Comparison of ENCODE assay signal across 9 cellular contexts in genomic region chr16:72939247-72939646, GRCh38.
DNase-seq lines count a peak whose midpoint lies in the region; ATAC-seq, FAIRE-seq and TF ChIP-seq lines count a peak whose summit lies in the region.
"Had no signal": no experiment of that assay in that cellular context is flagged by ENCODE, and none has a peak within 500 bp of the region (broad histone marks: within the 10 kb centered on the region; RNA-seq: fewer than 3 reads in every experiment).

No MANE protein-coding gene starts in this region.

- peak; percentile 25 for DNase-seq in HFFc6
- no peak for DNase-seq in dorsolateral prefrontal cortex
- DNase-seq in suprapubic skin (ENCODE audit: low spot score in 2 of 2), result peak in 1 of 2 donors; percentile 60
- DNase-seq in CD4-positive, alpha-beta memory T cell, result no peak
- no peak for DNase-seq in D721Med (ENCODE audit: insufficient read length, low spot score)
- DNase-seq: activated B cell treated with CpG ODN at 0.5 μM for 24 hours had no signal

- no peak for TF ChIP-seq RAD21 in liver (IDR thresholded peaks at IDR 0.05)

- TF ChIP-seq CTCF in HFFc6 (IDR thresholded peaks at IDR 0.05), result peak; percentile 49
- TF ChIP-seq CTCF in dorsolateral prefrontal cortex (IDR thresholded peaks at IDR 0.05 in 54 of 56, conservative IDR thresholded peaks at IDR 0.05 in 2 of 56; ENCODE audit: low read depth in 1 of 56, partially characterized antibody in 56 of 56), result peak in 45 of 56 donors; percentile 12 to 60 (median 34)
- no peak for TF ChIP-seq CTCF in liver (IDR thresholded peaks at IDR 0.05; ENCODE audit: low read depth, low read length, missing input control)
- TF ChIP-seq CTCF in suprapubic skin (IDR thresholded peaks at IDR 0.05), result no peak
- TF ChIP-seq CTCF in D721Med (IDR thresholded peaks at IDR 0.05; ENCODE audit: insufficient read depth, missing control alignments), result no peak

- H3K4me3 ChIP-seq in dorsolateral prefrontal cortex, result peak overlapping the region in 11 of 59 donors; percentile 3 to 36 (median 16)
- H3K4me3 ChIP-seq in liver (ENCODE audit: low read depth in 1 of 3, low read length in 3 of 3), result no peak overlapping the region
- no peak overlapping the region for H3K4me3 ChIP-seq in suprapubic skin
- no peak overlapping the region for H3K4me3 ChIP-seq in CD4-positive, alpha-beta memory T cell (ENCODE audit: low read length in 2 of 2)

- H3K27ac Mint-ChIP-seq in HFFc6, result peak overlapping the region; percentile 90
- no peak overlapping the region for H3K27ac Mint-ChIP-seq in CD4-positive, alpha-beta memory T cell
- H3K27ac Mint-ChIP-seq: activated B cell treated with CpG ODN at 0.5 μM for 24 hours had no signal

- intact Hi-C loops in dorsolateral prefrontal cortex (cut with DNase I), result loop anchor here in 1 of 2 donors (5.0 kb wide), 1 partner anchor 108 kb away; the partner anchor contains the start of gene ZFHX3
- intact Hi-C loops in CD4-positive, alpha-beta memory T cell (cut with micrococcal nuclease), result no loop called here

- no peak for TF ChIP-seq EP300 in suprapubic skin (IDR thresholded peaks at IDR 0.05)

- H3K27me3 ChIP-seq in dorsolateral prefrontal cortex (no peaks in the 10 kb centered on the region), liver (ENCODE audit: control insufficient read depth in 4 of 4, insufficient read depth in 4 of 4, low read length in 3 of 4) (no peaks in the 10 kb centered on the region), suprapubic skin (no peaks in the 10 kb centered on the region)
- H3K27me3 ChIP-seq in CD4-positive, alpha-beta memory T cell (ENCODE audit: insufficient read depth, low read length), result no peaks in the 10 kb centered on the region

- peak overlapping the region; percentile 79 for H3K4me3 Mint-ChIP-seq in HFFc6
- no peak overlapping the region for H3K4me3 Mint-ChIP-seq in CD4-positive, alpha-beta memory T cell
- H3K4me3 Mint-ChIP-seq: activated B cell treated with CpG ODN at 0.5 μM for 24 hours had no signal

- ATAC-seq in GM18861 (IDR thresholded peaks at IDR 0.05; ENCODE audit: unreplicated experiment) (no peak), HG02884 (IDR thresholded peaks at IDR 0.05; ENCODE audit: unreplicated experiment) (no peak)

- no peak overlapping the region for H3K9ac ChIP-seq in liver (ENCODE audit: low read depth in 1 of 2, low read length in 2 of 2)

- H3K36me3 Mint-ChIP-seq in HFFc6 (ENCODE audit: low read depth), result peaks cover 13% of the 10 kb centered on the region
- no peaks in the 10 kb centered on the region for H3K36me3 Mint-ChIP-seq in CD4-positive, alpha-beta memory T cell

- no peak for TF ChIP-seq POLR2A in suprapubic skin (IDR thresholded peaks at IDR 0.05)

- POLR2A ChIA-PET in CD4-positive, alpha-beta memory T cell (lab: Charles Lee; ENCODE audit: partially characterized antibody), result no interaction called here

- H3K4me1 ChIP-seq in liver (ENCODE audit: control insufficient read depth in 4 of 4, insufficient read depth in 4 of 4, low read length in 3 of 4) (peaks cover 0 to 13% (median 6%) of the 10 kb centered on the region in 4 donors), suprapubic skin (peaks cover 38% of the 10 kb centered on the region)
- H3K4me1 ChIP-seq in CD4-positive, alpha-beta memory T cell (ENCODE audit: insufficient read depth, low read length), result no peaks in the 10 kb centered on the region

- H3K36me3 ChIP-seq in liver (ENCODE audit: control insufficient read depth in 4 of 4, insufficient read depth in 3 of 4, low read depth in 1 of 4, low read length in 3 of 4), result peaks cover 0 to 2% (median 0%) of the 10 kb centered on the region in 4 donors
- no peaks in the 10 kb centered on the region for H3K36me3 ChIP-seq in suprapubic skin
- no peaks in the 10 kb centered on the region for H3K36me3 ChIP-seq in CD4-positive, alpha-beta memory T cell (ENCODE audit: insufficient read depth, low read length)

- H3K9me3 ChIP-seq in liver (ENCODE audit: control insufficient read depth in 4 of 4, low read length in 3 of 4), result no peaks in the 10 kb centered on the region
- H3K9me3 ChIP-seq in suprapubic skin, result no peaks in the 10 kb centered on the region
- H3K9me3 ChIP-seq in CD4-positive, alpha-beta memory T cell (ENCODE audit: control insufficient read depth in 1 of 2, low read length in 2 of 2), result no peaks in the 10 kb centered on the region

- H3K9me3 Mint-ChIP-seq in HFFc6, result no peaks in the 10 kb centered on the region
- peaks cover 0 to 4% (median 0%) of the 10 kb centered on the region in 8 donors for H3K9me3 Mint-ChIP-seq in CD4-positive, alpha-beta memory T cell
- H3K9me3 Mint-ChIP-seq: activated B cell treated with CpG ODN at 0.5 μM for 24 hours had no signal

- no peak for FAIRE-seq in D721Med (lab: Jason Lieb, UNC)

- CTCF ChIA-PET in CD4-positive, alpha-beta memory T cell (lab: Charles Lee; ENCODE audit: partially characterized antibody), result no interaction called here

- 83% methylated on average over 10 of the region's 10 CpGs for WGBS in liver
- 47% methylated on average over 10 of the region's 10 CpGs for WGBS in suprapubic skin

- H3K4me1 Mint-ChIP-seq in HFFc6 (ENCODE audit: low read depth), result peaks cover 58% of the 10 kb centered on the region
- H3K4me1 Mint-ChIP-seq in CD4-positive, alpha-beta memory T cell, result no peaks in the 10 kb centered on the region
- H3K4me1 Mint-ChIP-seq: activated B cell treated with CpG ODN at 0.5 μM for 24 hours had no signal

- peaks cover 1% of the 10 kb centered on the region for H3K27me3 Mint-ChIP-seq in HFFc6 (ENCODE audit: insufficient read depth)
- peaks cover 0 to 2% of the 10 kb centered on the region in 2 donors for H3K27me3 Mint-ChIP-seq in CD4-positive, alpha-beta memory T cell
- H3K27me3 Mint-ChIP-seq: activated B cell treated with CpG ODN at 0.5 μM for 24 hours had no signal

- peak overlapping the region in 24 of 59 donors; percentile 1 to 82 (median 49) for H3K27ac ChIP-seq in dorsolateral prefrontal cortex
- H3K27ac ChIP-seq in liver (ENCODE audit: low read depth in 1 of 2, low read length in 2 of 2), result peak overlapping the region; percentile 55 to 56
- H3K27ac ChIP-seq in suprapubic skin, result peak overlapping the region; percentile 83
- no peak overlapping the region for H3K27ac ChIP-seq in CD4-positive, alpha-beta memory T cell (ENCODE audit: low read depth, low read length)

TF ChIP-seq in liver, 16 proteins besides CTCF, POLR2A, EP300 and RAD21:
- TF ChIP-seq NR2F2 (IDR thresholded peaks at IDR 0.05) (no peak), RXRA (IDR thresholded peaks at IDR 0.05) (no peak), REST (IDR thresholded peaks at IDR 0.05) (no peak), FOXA1 (IDR thresholded peaks at IDR 0.05) (no peak), JUND (IDR thresholded peaks at IDR 0.05) (no peak), YY1 (IDR thresholded peaks at IDR 0.05) (no peak), SP1 (IDR thresholded peaks at IDR 0.05) (no peak), FOXA2 (IDR thresholded peaks at IDR 0.05) (no peak), ZBTB33 (IDR thresholded peaks at IDR 0.05) (no peak), GABPA (IDR thresholded peaks at IDR 0.05 in 1 of 2, conservative IDR thresholded peaks at IDR 0.05 in 1 of 2) (no peak)

Comparison
In these comparisons a context has a peak if more than half of its experiments do, and no peak if none do; other contexts are left out.
1. CTCF ChIP-seq: peak in HFFc6 (single experiment) and dorsolateral prefrontal cortex (45 of 56); none in liver (single experiment), suprapubic skin (0 of 2) and D721Med (single experiment).